In the genomic region with DNA sequence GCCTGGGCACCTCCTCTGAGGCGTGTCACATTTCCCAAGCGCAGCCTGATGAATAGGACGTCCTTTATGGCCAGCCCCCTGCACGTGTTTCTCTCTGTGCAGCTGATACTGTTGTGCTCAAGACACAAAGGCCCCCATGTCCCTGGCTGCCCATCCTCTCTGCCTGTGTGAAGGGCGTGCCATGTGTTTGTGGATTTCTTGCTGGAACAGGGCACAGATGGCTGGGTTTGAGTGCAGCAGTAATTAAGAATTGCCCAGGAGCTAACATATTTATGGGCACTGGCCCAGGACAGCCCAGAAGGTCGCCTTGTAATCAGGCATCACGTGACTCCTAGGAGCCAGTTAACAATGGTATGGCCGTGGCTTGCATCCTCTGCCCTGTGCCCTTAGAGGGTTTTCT, we compare ENCODE assay signal across 23 cellular contexts.
DNase-seq lines count a peak whose midpoint lies in the region; ATAC-seq and TF ChIP-seq lines count a peak whose summit lies in the region.
"Had no signal": no experiment of that assay in that cellular context is flagged by ENCODE, and none has a peak within 500 bp of the region (broad histone marks: within the 10 kb centered on the region; RNA-seq: fewer than 3 reads in every experiment).

No MANE protein-coding gene starts in this region.

- intact Hi-C loops in left ventricle myocardium superior (cut with micrococcal nuclease), result no loop called here
- intact Hi-C loops in left ventricle myocardium inferior (cut with micrococcal nuclease), result no loop called here
- intact Hi-C loops in thyroid gland (cut with DNase I), result no loop called here
- intact Hi-C loops in vagina (cut with DNase I), result no loop called here

- H3K9me3 ChIP-seq in left ventricle myocardium inferior (replicated peaks), result no peaks in the 10 kb centered on the region
- no peaks in the 10 kb centered on the region for H3K9me3 ChIP-seq in thyroid gland
- H3K9me3 ChIP-seq in vagina, result no peaks in the 10 kb centered on the region
- no peaks in the 10 kb centered on the region for H3K9me3 ChIP-seq in Peyer's patch
- H3K9me3 ChIP-seq: body of pancreas, upper lobe of left lung had no signal

- H3K4me1 ChIP-seq in left ventricle myocardium inferior (peaks cover 12% of the 10 kb centered on the region), thyroid gland (peaks cover 7 to 16% of the 10 kb centered on the region in 2 donors), vagina (no peaks in the 10 kb centered on the region), Peyer's patch (no peaks in the 10 kb centered on the region)
- H3K4me1 ChIP-seq: body of pancreas, upper lobe of left lung had no signal

- no peak overlapping the region for H3K27ac ChIP-seq in left ventricle myocardium inferior (replicated peaks)
- peak overlapping the region in 2 of 3 donors; percentile 12 to 72 for H3K27ac ChIP-seq in thyroid gland
- H3K27ac ChIP-seq in vagina, result no peak overlapping the region
- H3K27ac ChIP-seq in Peyer's patch, result no peak overlapping the region
- H3K27ac ChIP-seq: body of pancreas, epithelial cell of prostate, HL-60, upper lobe of left lung had no signal

- DNase-seq in left ventricle myocardium superior (no peak), left ventricle myocardium inferior (no peak), NCI-H2171 (lab: John Stamatoyannopoulos, UW) (peak; percentile 57), cerebellum (ENCODE audit: low spot score) (peak; percentile 72), thyroid gland (no peak), vagina (ENCODE audit: extremely low spot score in 2 of 2) (no peak), Peyer's patch (no peak), HFFc6 (no peak)
- DNase-seq: activated CD8-positive, alpha-beta memory T cell treated with anti-CD3 and anti-CD28 coated beads for 24 hours; activated naive CD8-positive, alpha-beta T cell treated with anti-CD3 and anti-CD28 coated beads, Interleukin-2, amount 10 ng/mL, durations not matched to agents 7 days and 5 days; body of pancreas; dermis blood vessel endothelial cell; foreskin melanocyte; KBM-7; NCI-H1048; NCI-H345; stimulated activated naive CD4-positive, alpha-beta T cell treated with Interleukin-2 at 50 U/mL for 16 hours; upper lobe of left lung had no signal

- no peak overlapping the region for H3K4me3 Mint-ChIP-seq in HFFc6
- H3K4me3 Mint-ChIP-seq: activated naive CD8-positive, alpha-beta T cell treated with anti-CD3 and anti-CD28 coated beads, Interleukin-2, amount 10 ng/mL, durations not matched to agents 7 days and 5 days; T-helper 2 cell treated with Interferon-gamma antibody and Interleukin-4, amounts not matched to agents 5 μg/mL and 100 μg/mL, for 36 hours; WTC11 had no signal

- no peak overlapping the region for H3K27ac Mint-ChIP-seq in HFFc6
- H3K27ac Mint-ChIP-seq: activated naive CD8-positive, alpha-beta T cell treated with anti-CD3 and anti-CD28 coated beads, Interleukin-2, amount 10 ng/mL, durations not matched to agents 7 days and 5 days; T-helper 2 cell treated with Interferon-gamma antibody and Interleukin-4, amounts not matched to agents 5 μg/mL and 100 μg/mL, for 36 hours; WTC11 had no signal

- peak; percentile 17 for ATAC-seq in left ventricle myocardium superior
- ATAC-seq: body of pancreas, sciatic nerve, WTC11 had no signal

- peaks cover 2% of the 10 kb centered on the region; the same call in 1 of the 2 replicates for H3K27me3 Mint-ChIP-seq in HFFc6 (ENCODE audit: insufficient read depth)
- H3K27me3 Mint-ChIP-seq: activated naive CD8-positive, alpha-beta T cell treated with anti-CD3 and anti-CD28 coated beads, Interleukin-2, amount 10 ng/mL, durations not matched to agents 7 days and 5 days had no signal

- peaks cover 2% of the 10 kb centered on the region for H3K36me3 ChIP-seq in left ventricle myocardium inferior
- no peaks in the 10 kb centered on the region for H3K36me3 ChIP-seq in thyroid gland
- no peaks in the 10 kb centered on the region for H3K36me3 ChIP-seq in vagina
- no peaks in the 10 kb centered on the region for H3K36me3 ChIP-seq in Peyer's patch
- H3K36me3 ChIP-seq: upper lobe of left lung had no signal

- peaks cover 12% of the 10 kb centered on the region; the same call in 1 of the 2 replicates for H3K4me1 Mint-ChIP-seq in HFFc6 (ENCODE audit: low read depth)

- no peak for TF ChIP-seq POLR2A in thyroid gland (IDR thresholded peaks at IDR 0.05)
- TF ChIP-seq POLR2A in vagina (IDR thresholded peaks at IDR 0.05), result no peak
- no peak for TF ChIP-seq POLR2A in Peyer's patch (IDR thresholded peaks at IDR 0.05)

- H3K27me3 ChIP-seq in left ventricle myocardium inferior (ENCODE audit: low read depth) (no peaks in the 10 kb centered on the region), thyroid gland (no peaks in the 10 kb centered on the region), vagina (no peaks in the 10 kb centered on the region), Peyer's patch (no peaks in the 10 kb centered on the region)
- H3K27me3 ChIP-seq: body of pancreas, upper lobe of left lung had no signal

- H3K9me3 Mint-ChIP-seq in HFFc6, result no peaks in the 10 kb centered on the region
- H3K9me3 Mint-ChIP-seq: activated naive CD8-positive, alpha-beta T cell treated with anti-CD3 and anti-CD28 coated beads, Interleukin-2, amount 10 ng/mL, durations not matched to agents 7 days and 5 days; T-helper 2 cell treated with Interferon-gamma antibody and Interleukin-4, amounts not matched to agents 5 μg/mL and 100 μg/mL, for 36 hours; WTC11 had no signal

- H3K36me3 Mint-ChIP-seq in HFFc6 (ENCODE audit: low read depth), result no peaks in the 10 kb centered on the region
- H3K36me3 Mint-ChIP-seq: WTC11 had no signal

- no peak for TF ChIP-seq CTCF in left ventricle myocardium inferior (IDR thresholded peaks at IDR 0.05; ENCODE audit: borderline replicate concordance)
- TF ChIP-seq CTCF in thyroid gland (IDR thresholded peaks at IDR 0.05), result no peak
- TF ChIP-seq CTCF in vagina (IDR thresholded peaks at IDR 0.05), result no peak
- TF ChIP-seq CTCF in Peyer's patch (IDR thresholded peaks at IDR 0.05), result no peak
- no peak for TF ChIP-seq CTCF in HFFc6 (IDR thresholded peaks at IDR 0.05)

- H3K4me3 ChIP-seq in left ventricle myocardium inferior (no peak overlapping the region), thyroid gland (replicated peaks in 1 of 3) (no peak overlapping the region), vagina (no peak overlapping the region), Peyer's patch (no peak overlapping the region)
- H3K4me3 ChIP-seq: body of pancreas, upper lobe of left lung had no signal

- 86 to 94% methylated on average over 8 of the region's 8 CpGs for WGBS in thyroid gland, 2 donors

Comparison
In these comparisons a context has a peak if more than half of its experiments do, and no peak if none do; other contexts are left out.
1. DNase-seq: peak in NCI-H2171 (single experiment) and cerebellum (single experiment); none in left ventricle myocardium superior (single experiment), left ventricle myocardium inferior (single experiment), thyroid gland (0 of 2), vagina (0 of 2), Peyer's patch (0 of 3) and HFFc6 (single experiment).
2. H3K27ac ChIP-seq: peak in thyroid gland (2 of 3); none in left ventricle myocardium inferior (single experiment), vagina (single experiment) and Peyer's patch (0 of 4).